15 cellular contexts compared by ENCODE assay signal in genomic region chr9:102054811-102055210, GRCh38.
A peak's percentile ranks its signal among the peaks of the same experiment; 100 is the strongest.
DNase-seq lines count a peak whose midpoint lies in the region; ATAC-seq and TF ChIP-seq lines count a peak whose summit lies in the region.
"Had no signal": no experiment of that assay in that cellular context is flagged by ENCODE, and none has a peak within 500 bp of the region (broad histone marks: within the 10 kb centered on the region; RNA-seq: fewer than 3 reads in every experiment).

No MANE protein-coding gene starts in this region.

- peaks cover 0 to 5% (median 3%) of the 10 kb centered on the region in 3 donors for H3K9me3 Mint-ChIP-seq in T-cell

- peak overlapping the region in 1 of 2 donors; percentile 36 for H3K27ac Mint-ChIP-seq in T-cell
- H3K27ac Mint-ChIP-seq: CD14-positive monocyte; CD8-positive, alpha-beta T cell; HFFc6 had no signal

- H3K4me3 Mint-ChIP-seq in T-cell, result no peak overlapping the region
- H3K4me3 Mint-ChIP-seq: CD14-positive monocyte; CD8-positive, alpha-beta T cell; HFFc6 had no signal

- no peaks in the 10 kb centered on the region for H3K27me3 Mint-ChIP-seq in T-cell

- peak; percentile 25 for DNase-seq in DMS53 (lab: John Stamatoyannopoulos, UW)
- DNase-seq in DMS53 treated with DMSO at 0.1 percent for 48 hours (lab: John Stamatoyannopoulos, UW; ENCODE audit: unreplicated experiment), result no peak
- peak; percentile 53 for DNase-seq in epithelial cell of proximal tubule (ENCODE audit: low read depth)
- peak; percentile 72 for DNase-seq in renal cortical epithelial cell (ENCODE audit: low read depth)
- no peak for DNase-seq in posterior cingulate gyrus
- DNase-seq in T-cell, result no peak
- DNase-seq: CD8-positive, alpha-beta T cell; COR-L47; DMS79; HCEC 1CT; HFFc6 had no signal

- CTCF ChIA-PET in T-cell (lab: Charles Lee), result no interaction called here

- H3K4me3 ChIP-seq in epithelial cell of proximal tubule (ENCODE audit: low read depth, low read length), result no peak overlapping the region
- H3K4me3 ChIP-seq: GM12878, K562 had no signal

- TF ChIP-seq CTCF in epithelial cell of proximal tubule (conservative IDR thresholded peaks at IDR 0.05; ENCODE audit: low read depth, low read length), result no peak

- POLR2A ChIA-PET in T-cell (lab: Charles Lee), result no interaction called here

- intact Hi-C loops in posterior cingulate gyrus (cut with DNase I), result no loop called here

- peaks cover 0 to 20% (median 9%) of the 10 kb centered on the region in 3 donors for H3K4me1 Mint-ChIP-seq in T-cell
- H3K4me1 Mint-ChIP-seq: CD14-positive monocyte had no signal

- ATAC-seq in T-cell (replicated peaks in 1 of 4), result no peak
- ATAC-seq in activated CD4-positive, CD25-positive, alpha-beta regulatory T cell treated with anti-CD3 and anti-CD28 coated beads, Interleukin-2, amount 50 U/mL, for 24 hours, result no peak
- ATAC-seq: CD8-positive, alpha-beta T cell; GM12878; K562 had no signal

- no peaks in the 10 kb centered on the region for H3K36me3 Mint-ChIP-seq in T-cell
- H3K36me3 Mint-ChIP-seq: CD14-positive monocyte; CD8-positive, alpha-beta T cell had no signal

Comparison
In these comparisons a context has a peak if more than half of its experiments do, and no peak if none do; other contexts are left out.
1. DNase-seq: peak in DMS53 (single experiment), epithelial cell of proximal tubule (single experiment) and renal cortical epithelial cell (single experiment); none in DMS53 treated with DMSO at 0.1 percent for 48 hours (single experiment), posterior cingulate gyrus (0 of 10) and T-cell (0 of 34).